In genomic region chr14:20792561-20792960, GRCh38 we compare ENCODE assay signal across 1 cellular context.
A peak's percentile ranks its signal among the peaks of the same experiment; 100 is the strongest.
TF ChIP-seq lines count a peak whose summit lies in the region.

No MANE protein-coding gene starts in this region.

TF ChIP-seq in GM12878, 131 proteins besides CTCF, POLR2A, EP300 and RAD21:
- TF ChIP-seq JUNB (IDR thresholded peaks at IDR 0.05) (0 out of 2 replicates have a peak, but pooled peaks have one; percentile 7), ZBTB40 (IDR thresholded peaks at IDR 0.05; ENCODE audit: borderline replicate concordance) (peak; percentile 33; the same call in 1 of the 2 replicates)
